ENCODE assay signal across 8 cellular contexts in genomic region chr2:233413529-233414272, GRCh38. TPM values are rescaled to one million over a fixed set of nuclear protein-coding genes. Genes with fewer than 3 reads are reported as not detected.
DNase-seq lines count a peak whose midpoint lies in the region; ATAC-seq and TF ChIP-seq lines count a peak whose summit lies in the region.

No MANE protein-coding gene starts in this region.

- H3K27ac ChIP-seq in CD4-positive, CD25-positive, alpha-beta regulatory T cell (ENCODE audit: insufficient read depth, low read length, poor library complexity, severe bottlenecking) = peak overlapping the region; percentile 49
- peak overlapping the region; percentile 4 for H3K27ac ChIP-seq in cardiac muscle cell

- peaks cover 4% of the 10 kb centered on the region for H3K36me3 ChIP-seq in CD4-positive, CD25-positive, alpha-beta regulatory T cell (ENCODE audit: control insufficient read depth, insufficient read depth, low read length)
- H3K36me3 ChIP-seq in cardiac muscle cell = no peaks in the 10 kb centered on the region

- H3K27ac Mint-ChIP-seq in CD4-positive, CD25-positive, alpha-beta regulatory T cell = peak overlapping the region; percentile 89 to 96 (median 91)

- peak overlapping the region in 2 of 4 donors; percentile 48 to 49 for H3K4me3 Mint-ChIP-seq in CD4-positive, CD25-positive, alpha-beta regulatory T cell

- H3K4me3 ChIP-seq in CD4-positive, CD25-positive, alpha-beta regulatory T cell (ENCODE audit: low read depth, low read length) = no peak overlapping the region
- no peak overlapping the region for H3K4me3 ChIP-seq in cardiac muscle cell

- H3K36me3 Mint-ChIP-seq in CD4-positive, CD25-positive, alpha-beta regulatory T cell = peaks cover 12% of the 10 kb centered on the region

- ATAC-seq in CD4-positive, CD25-positive, alpha-beta regulatory T cell (ENCODE audit: low read depth in 2 of 2) = peak; percentile 45 to 55
- no peak for ATAC-seq in HG02852 (IDR thresholded peaks at IDR 0.05; ENCODE audit: unreplicated experiment)
- no peak for ATAC-seq in HG02970 (IDR thresholded peaks at IDR 0.05; ENCODE audit: low FRiP score, unreplicated experiment)

- H3K9me3 ChIP-seq in CD4-positive, CD25-positive, alpha-beta regulatory T cell (ENCODE audit: control insufficient read depth in 2 of 2, low read length in 2 of 2) = no peaks in the 10 kb centered on the region
- H3K9me3 ChIP-seq in cardiac muscle cell (ENCODE audit: low read depth) = no peaks in the 10 kb centered on the region

- H3K4me1 Mint-ChIP-seq in CD4-positive, CD25-positive, alpha-beta regulatory T cell = peaks cover 54 to 97% (median 64%) of the 10 kb centered on the region in 4 donors

- peaks cover 0 to 3% (median 0%) of the 10 kb centered on the region in 7 donors for H3K9me3 Mint-ChIP-seq in CD4-positive, CD25-positive, alpha-beta regulatory T cell

- no peak for TF ChIP-seq CTCF in cardiac muscle cell (IDR thresholded peaks at IDR 0.05; ENCODE audit: low read depth, low read length)

- no peaks in the 10 kb centered on the region for H3K27me3 ChIP-seq in CD4-positive, CD25-positive, alpha-beta regulatory T cell (ENCODE audit: control insufficient read depth, insufficient read depth, low read length)
- H3K27me3 ChIP-seq in cardiac muscle cell = no peaks in the 10 kb centered on the region

- H3K27me3 Mint-ChIP-seq in CD4-positive, CD25-positive, alpha-beta regulatory T cell = no peaks in the 10 kb centered on the region

- peak in 1 of 3 donors; percentile 37 for DNase-seq in CD4-positive, CD25-positive, alpha-beta regulatory T cell
- DNase-seq in NCI-H2029 (lab: John Stamatoyannopoulos, UW) (peak; percentile 50), cardiac muscle cell (ENCODE audit: low read depth in 1 of 2, low spot score in 1 of 2) (peak in 1 of 2 donors; percentile 66), occipital lobe (lab: John Stamatoyannopoulos, UW) (no peak)
- peak; percentile 47 for DNase-seq in activated gamma-delta T cell treated with anti-CD3 and anti-CD28 coated beads, Interleukin-2, amount 50 U/mL, for 16 hours (ENCODE audit: low read depth)
- DNase-seq in stimulated activated CD4-positive, alpha-beta T cell treated with anti-CD3 and anti-CD28 coated beads, Interleukin-15, amount 100 ng/mL, for 24 hours = peak; percentile 69

- H3K4me1 ChIP-seq in CD4-positive, CD25-positive, alpha-beta regulatory T cell (ENCODE audit: control insufficient read depth, insufficient read depth, low read length, poor library complexity, severe bottlenecking) = peaks cover 64% of the 10 kb centered on the region
- peaks cover 7% of the 10 kb centered on the region for H3K4me1 ChIP-seq in cardiac muscle cell (ENCODE audit: low read depth)

RNA-seq across cellular contexts. Expression of gene DGKD, which starts 59.4 kb away (rescaled TPM):
- 161 TPM for total RNA-seq in CD4-positive, CD25-positive, alpha-beta regulatory T cell
- polyA plus RNA-seq in CD4-positive, CD25-positive, alpha-beta regulatory T cell = 10 to 100 TPM; 11.3 to 12.7 (median 11.4) TPM
- total RNA-seq in cardiac muscle cell (21.3 and 40.0 TPM in 2 replicates), occipital lobe (33.1 TPM)
- polyA plus RNA-seq in cardiac muscle cell = 21.0 and 44.5 TPM in 2 replicates

Comparison
In these comparisons a context has a peak if more than half of its experiments do, and no peak if none do; other contexts are left out.
1. ATAC-seq: peak in CD4-positive, CD25-positive, alpha-beta regulatory T cell (2 of 2); none in HG02852 (single experiment) and HG02970 (single experiment).